ENCODE assay signal across 1 cellular context in genomic region chr10:72692057-72692891, GRCh38.
TF ChIP-seq lines count a peak whose summit lies in the region.

Gene MCU, plus strand, starts transcription at chr10:72692143. Its CDS starts 9 bp downstream, at chr10:72692152.

TF ChIP-seq in GM23338, 12 proteins besides CTCF, POLR2A, EP300 and RAD21 (continued from another document):
- TF ChIP-seq ZNF462 (CRISPR knock-in tag; IDR thresholded peaks at IDR 0.05) (no peak), CREB1 (CRISPR knock-in tag; IDR thresholded peaks at IDR 0.05; ENCODE audit: low read depth) (no peak), EZH2phosphoT487 (IDR thresholded peaks at IDR 0.05; ENCODE audit: unreplicated experiment) (no peak)
TF ChIP-seq in GM23338: peak in this region for 2.
